In genomic region chrY:13479828-13480227, GRCh38 we compare ENCODE assay signal across 8 cellular contexts. TPM values are rescaled to one million over a fixed set of nuclear protein-coding genes. Genes with fewer than 3 reads are reported as not detected.
DNase-seq lines count a peak whose midpoint lies in the region; ATAC-seq lines count a peak whose summit lies in the region.

TSS of gene UTY (minus strand) at chrY:13480033. CDS start at chrY:13479665, 368 bp downstream.

- H3K27me3 Mint-ChIP-seq in activated naive CD8-positive, alpha-beta T cell = no peaks in the 10 kb centered on the region

- H3K27ac Mint-ChIP-seq in activated naive CD8-positive, alpha-beta T cell = peak within 1 kb of the TSS; percentile 96

- POLR2A ChIA-PET in activated CD8-positive, alpha-beta memory T cell treated with anti-CD3 and anti-CD28 coated beads for 36 hours (lab: Charles Lee) = interaction anchor here (0.7 kb wide), 1 partner anchor 224 kb away, joined by 3 read pairs; the partner anchor contains the start of gene TMSB4Y

- H3K9me3 Mint-ChIP-seq in activated naive CD8-positive, alpha-beta T cell (ENCODE audit: low read depth) = no peaks in the 10 kb centered on the region

- CTCF ChIA-PET in activated CD8-positive, alpha-beta memory T cell treated with anti-CD3 and anti-CD28 coated beads for 36 hours (lab: Charles Lee) = no interaction called here

- H3K4me1 Mint-ChIP-seq in activated naive CD8-positive, alpha-beta T cell (ENCODE audit: low read depth) = peaks cover 26% of the 10 kb centered on the region

- no peak for DNase-seq in activated CD8-positive, alpha-beta memory T cell treated with anti-CD3 and anti-CD28 coated beads for 24 hours
- peak; percentile 87 for DNase-seq in NCI-H2171 treated with DMSO at 0.1 percent for 48 hours (lab: John Stamatoyannopoulos, UW)
- peak; percentile 83 for DNase-seq in left lobe of liver (ENCODE audit: low spot score)
- DNase-seq in stromal cell of bone marrow (ENCODE audit: low read depth) = peak; percentile 69
- DNase-seq in UCSD-AML1 (lab: John Stamatoyannopoulos, UW; ENCODE audit: unreplicated experiment) = no peak

- peak; percentile 92 for ATAC-seq in left lobe of liver
- no peak for ATAC-seq in HG03135 (IDR thresholded peaks at IDR 0.05; ENCODE audit: unreplicated experiment)

- no peaks in the 10 kb centered on the region for H3K36me3 Mint-ChIP-seq in activated naive CD8-positive, alpha-beta T cell

- peak within 1 kb of the TSS; percentile 98 for H3K4me3 Mint-ChIP-seq in activated naive CD8-positive, alpha-beta T cell

RNA-seq across cellular contexts. Expression of gene UTY, which starts in this region (rescaled TPM):
- total RNA-seq in activated CD8-positive, alpha-beta memory T cell treated with anti-CD3 and anti-CD28 coated beads for 36 hours = 10 to 100 TPM; 12.4 to 14.5 TPM
- 10.3 TPM for total RNA-seq in left lobe of liver

Comparison
In these comparisons a context has a peak if more than half of its experiments do, and no peak if none do; other contexts are left out.
1. DNase-seq: peak in NCI-H2171 treated with DMSO at 0.1 percent for 48 hours (single experiment), left lobe of liver (single experiment) and stromal cell of bone marrow (single experiment); none in activated CD8-positive, alpha-beta memory T cell treated with anti-CD3 and anti-CD28 coated beads for 24 hours (single experiment) and UCSD-AML1 (single experiment).